Comparison of ENCODE assay signal across 11 cellular contexts in genomic region chr22:17117890-17118289, GRCh38. TPM values are rescaled to one million over a fixed set of nuclear protein-coding genes. Genes with fewer than 3 reads are reported as not detected.
DNase-seq lines count a peak whose midpoint lies in the region; ATAC-seq and TF ChIP-seq lines count a peak whose summit lies in the region.
"Had no signal": no experiment of that assay in that cellular context is flagged by ENCODE, and none has a peak within 500 bp of the region (broad histone marks: within the 10 kb centered on the region; RNA-seq: fewer than 3 reads in every experiment).

No MANE protein-coding gene starts in this region.

- no peaks in the 10 kb centered on the region for H3K79me2 ChIP-seq in OCI-LY7 (ENCODE audit: insufficient read depth, low read depth, low read length)
- no peaks in the 10 kb centered on the region for H3K79me2 ChIP-seq in SK-N-SH (ENCODE audit: insufficient read depth)

- H3K9me2 ChIP-seq in OCI-LY7 (ENCODE audit: insufficient read depth, low read length): no peaks in the 10 kb centered on the region
- H3K9me2 ChIP-seq in SK-N-SH: no peaks in the 10 kb centered on the region

- intact Hi-C loops in OCI-LY7 (cut with micrococcal nuclease; ENCODE audit: unreplicated experiment): loop anchor here (5.0 kb wide), 1 partner anchor 39 kb away; the partner anchor contains the start of gene HDHD5
- intact Hi-C loops in dendritic cell treated with granulocyte-macrophage colony-stimulating factor and Interleukin-4, amounts not matched to agents 40 ng/mL and 50 ng/mL, for 4 days (cut with micrococcal nuclease): loop anchor here (5.0 kb wide), 1 partner anchor 54 kb away; no protein-coding TSS in a partner anchor

- DNase-seq in activated naive CD4-positive, alpha-beta T cell treated with anti-CD3 and anti-CD28 coated beads, Interleukin-2, amount 10 ng/mL, durations not matched to agents 7 days and 5 days: peak; percentile 47
- DNase-seq in activated naive CD4-positive, alpha-beta T cell (lab: John Stamatoyannopoulos, UW): no peak
- DNase-seq in OCI-LY7 (ENCODE audit: low spot score): peak; percentile 60
- DNase-seq in stimulated activated naive CD8-positive, alpha-beta T cell treated with anti-CD3 and anti-CD28 coated beads, Interleukin-15, amount 100 ng/mL, for 72 hours: no peak
- DNase-seq in OCI-M1 (lab: John Stamatoyannopoulos, UW): no peak
- no peak for DNase-seq in SK-N-SH
- DNase-seq in DMS53 treated with DMSO at 0.1 percent for 48 hours (lab: John Stamatoyannopoulos, UW; ENCODE audit: unreplicated experiment): no peak
- DNase-seq: effector CD4-positive, alpha-beta T cell; NCI-H1417 had no signal

- H3K4me3 ChIP-seq in OCI-LY7 (ENCODE audit: low read depth, low read length, poor library complexity, severe bottlenecking): peak overlapping the region; percentile 5
- no peak overlapping the region for H3K4me3 ChIP-seq in SK-N-SH (ENCODE audit: low read depth in 2 of 2, low read length in 1 of 2)
- H3K4me3 ChIP-seq: lung had no signal

- H3K4me2 ChIP-seq in OCI-LY7 (ENCODE audit: low read length) (peak overlapping the region; percentile 42), SK-N-SH (no peak overlapping the region)

- no peak for TF ChIP-seq RAD21 in SK-N-SH (IDR thresholded peaks at IDR 0.05; ENCODE audit: low read length)

- H3K4me1 ChIP-seq in OCI-LY7 (ENCODE audit: insufficient read depth, low read length, poor library complexity, severe bottlenecking): peaks cover 34% of the 10 kb centered on the region
- peaks cover 0 to 5% of the 10 kb centered on the region in 2 experiments; a peak in 1 of 4 replicates for H3K4me1 ChIP-seq in SK-N-SH (ENCODE audit: control insufficient read depth in 1 of 2, insufficient read depth in 2 of 2, low read depth in 1 of 2, low read length in 1 of 2)

- BruUV-seq in OCI-LY7 (replicated peaks; lab: Mats Ljungman, UMichigan): no TSS peak

- peak overlapping the region; percentile 59 for H3K4me3 Mint-ChIP-seq in activated naive CD4-positive, alpha-beta T cell treated with anti-CD3 and anti-CD28 coated beads, Interleukin-2, amount 10 ng/mL, durations not matched to agents 7 days and 5 days
- H3K4me3 Mint-ChIP-seq in dendritic cell treated with granulocyte-macrophage colony-stimulating factor and Interleukin-4, amounts not matched to agents 40 ng/mL and 50 ng/mL, for 4 days: peak overlapping the region; percentile 53
- H3K4me3 Mint-ChIP-seq in stimulated activated naive CD8-positive, alpha-beta T cell treated with anti-CD3 and anti-CD28 coated beads, Interleukin-15, amount 100 ng/mL, for 72 hours: peak overlapping the region; percentile 60 to 74

- TF ChIP-seq CTCF in OCI-LY7 (conservative IDR thresholded peaks at IDR 0.05; ENCODE audit: low read length): no peak
- no peak for TF ChIP-seq CTCF in SK-N-SH (IDR thresholded peaks at IDR 0.05)

- WGBS in SK-N-SH (ENCODE audit: low lambda C conversion rate): 49% methylated on average over 4 of the region's 4 CpGs

- H3K36me3 Mint-ChIP-seq in activated naive CD4-positive, alpha-beta T cell treated with anti-CD3 and anti-CD28 coated beads, Interleukin-2, amount 10 ng/mL, durations not matched to agents 7 days and 5 days: peaks cover 6% of the 10 kb centered on the region
- peaks cover 19% of the 10 kb centered on the region for H3K36me3 Mint-ChIP-seq in dendritic cell treated with granulocyte-macrophage colony-stimulating factor and Interleukin-4, amounts not matched to agents 40 ng/mL and 50 ng/mL, for 4 days (ENCODE audit: low read depth)

- no peaks in the 10 kb centered on the region for H3F3A ChIP-seq in SK-N-SH (replicated peaks; ENCODE audit: insufficient read depth)

- no peak overlapping the region for H3K9ac ChIP-seq in SK-N-SH

- peak; percentile 45 for ATAC-seq in stimulated activated naive CD8-positive, alpha-beta T cell treated with anti-CD3 and anti-CD28 coated beads, Interleukin-15, amount 100 ng/mL, for 72 hours

- POLR2A ChIA-PET in OCI-LY7 (lab: Charles Lee): interaction anchor here (0.8 to 0.9 kb wide), 2 partner anchors 39 to 385 kb away, joined by 3 read pairs; no protein-coding TSS in a partner anchor
- POLR2A ChIA-PET in SK-N-SH (lab: Yijun Ruan, JAX): no interaction called here

- H3K27ac ChIP-seq in OCI-LY7 (ENCODE audit: low read depth, low read length, poor library complexity, severe bottlenecking) (peak overlapping the region; percentile 21), SK-N-SH (ENCODE audit: low read depth in 2 of 2, low read length in 1 of 2) (no peak overlapping the region)

- no peaks in the 10 kb centered on the region for H3K9me3 Mint-ChIP-seq in activated naive CD4-positive, alpha-beta T cell treated with anti-CD3 and anti-CD28 coated beads, Interleukin-2, amount 10 ng/mL, durations not matched to agents 7 days and 5 days
- no peaks in the 10 kb centered on the region for H3K9me3 Mint-ChIP-seq in dendritic cell treated with granulocyte-macrophage colony-stimulating factor and Interleukin-4, amounts not matched to agents 40 ng/mL and 50 ng/mL, for 4 days
- H3K9me3 Mint-ChIP-seq in stimulated activated naive CD8-positive, alpha-beta T cell treated with anti-CD3 and anti-CD28 coated beads, Interleukin-15, amount 100 ng/mL, for 72 hours: no peaks in the 10 kb centered on the region

- peaks cover 46% of the 10 kb centered on the region for H3K27me3 Mint-ChIP-seq in activated naive CD4-positive, alpha-beta T cell treated with anti-CD3 and anti-CD28 coated beads, Interleukin-2, amount 10 ng/mL, durations not matched to agents 7 days and 5 days
- peaks cover 17% of the 10 kb centered on the region for H3K27me3 Mint-ChIP-seq in dendritic cell treated with granulocyte-macrophage colony-stimulating factor and Interleukin-4, amounts not matched to agents 40 ng/mL and 50 ng/mL, for 4 days
- H3K27me3 Mint-ChIP-seq in stimulated activated naive CD8-positive, alpha-beta T cell treated with anti-CD3 and anti-CD28 coated beads, Interleukin-15, amount 100 ng/mL, for 72 hours: peaks cover 40% of the 10 kb centered on the region

- H3K36me3 ChIP-seq in OCI-LY7 (ENCODE audit: insufficient read depth, low read length) (no peaks in the 10 kb centered on the region), SK-N-SH (replicated peaks in 1 of 2; ENCODE audit: control insufficient read depth in 1 of 2, insufficient read depth in 2 of 2, low read length in 1 of 2) (no peaks in the 10 kb centered on the region)

- TF ChIP-seq EP300 in SK-N-SH (IDR thresholded peaks at IDR 0.05; ENCODE audit: borderline replicate concordance in 1 of 2, low read depth in 1 of 2, low read length in 1 of 2): no peak

- H3K9me3 ChIP-seq in OCI-LY7 (ENCODE audit: low read length) (no peaks in the 10 kb centered on the region), SK-N-SH (no peaks in the 10 kb centered on the region)

- H3K4me1 Mint-ChIP-seq in activated naive CD4-positive, alpha-beta T cell treated with anti-CD3 and anti-CD28 coated beads, Interleukin-2, amount 10 ng/mL, durations not matched to agents 7 days and 5 days: peaks cover 58% of the 10 kb centered on the region
- H3K4me1 Mint-ChIP-seq in dendritic cell treated with granulocyte-macrophage colony-stimulating factor and Interleukin-4, amounts not matched to agents 40 ng/mL and 50 ng/mL, for 4 days (ENCODE audit: low read depth): peaks cover 80% of the 10 kb centered on the region
- H3K4me1 Mint-ChIP-seq in stimulated activated naive CD8-positive, alpha-beta T cell treated with anti-CD3 and anti-CD28 coated beads, Interleukin-15, amount 100 ng/mL, for 72 hours: peaks cover 70% of the 10 kb centered on the region

- peak overlapping the region; percentile 86 for H3K27ac Mint-ChIP-seq in activated naive CD4-positive, alpha-beta T cell treated with anti-CD3 and anti-CD28 coated beads, Interleukin-2, amount 10 ng/mL, durations not matched to agents 7 days and 5 days
- peak overlapping the region; percentile 85 for H3K27ac Mint-ChIP-seq in dendritic cell treated with granulocyte-macrophage colony-stimulating factor and Interleukin-4, amounts not matched to agents 40 ng/mL and 50 ng/mL, for 4 days
- H3K27ac Mint-ChIP-seq in stimulated activated naive CD8-positive, alpha-beta T cell treated with anti-CD3 and anti-CD28 coated beads, Interleukin-15, amount 100 ng/mL, for 72 hours: peak overlapping the region in 1 of 2 donors; percentile 44

- H3K27me3 ChIP-seq in SK-N-SH (ENCODE audit: insufficient read depth): peaks cover 9% of the 10 kb centered on the region; the same call in 1 of the 2 replicates

- CTCF ChIA-PET in activated naive CD4-positive, alpha-beta T cell treated with anti-CD3 and anti-CD28 coated beads, Interleukin-2, amount 10 ng/mL, durations not matched to agents 7 days and 5 days (lab: Charles Lee): interaction anchor here (1.3 to 3.6 kb wide), 3 partner anchors 11 to 54 kb away, joined by 5 to 15 read pairs (median 14); no protein-coding TSS in a partner anchor
- CTCF ChIA-PET in OCI-LY7 (lab: Charles Lee; ENCODE audit: unreplicated experiment) (no interaction called here), SK-N-SH (lab: Yijun Ruan, JAX) (interaction anchor here (0.7 to 2.7 kb wide), 3 partner anchors 11 to 60 kb away, joined by 3 to 15 read pairs (median 11); no protein-coding TSS in a partner anchor)

- H2AFZ ChIP-seq in OCI-LY7 (ENCODE audit: low read length) (no peak overlapping the region; the same call in 1 of the 2 replicates), SK-N-SH (ENCODE audit: low read depth) (no peak overlapping the region)

- no peaks in the 10 kb centered on the region for H4K20me1 ChIP-seq in OCI-LY7 (ENCODE audit: insufficient read depth, low read length)
- H4K20me1 ChIP-seq in SK-N-SH (ENCODE audit: insufficient read depth): no peaks in the 10 kb centered on the region

RNA-seq across cellular contexts. Expression of gene TMEM121B, which starts 3.3 kb away (rescaled TPM):
- total RNA-seq in OCI-LY7 (2014; rRNA removed; shearing (Covaris generic)): 0.32 and 0.33 TPM in 2 replicates
- 0.09 and 0.15 TPM in 2 replicates for total RNA-seq in OCI-LY7 (2022)
- 0.08 and 0.13 TPM in 2 replicates for polyA plus RNA-seq in SK-N-SH (2012; rRNA removed)
- polyA plus RNA-seq in SK-N-SH (2012; cell fraction: cytosol; rRNA removed): 0.12 and 0.21 TPM in 2 replicates
- 0.36 and 0.63 TPM in 2 replicates for polyA plus RNA-seq in SK-N-SH (2012; cell fraction: nucleus; rRNA removed)

RNA-seq across cellular contexts. Expression of gene IL17RA, which starts 33.1 kb away (rescaled TPM):
- 5.5 and 7.8 TPM in 2 replicates for total RNA-seq in OCI-LY7 (2014; rRNA removed; shearing (Covaris generic))
- total RNA-seq in OCI-LY7 (2022): 10.9 and 12.5 TPM in 2 replicates
- polyA plus RNA-seq in SK-N-SH (2012; rRNA removed): 4.2 and 4.5 TPM in 2 replicates
- polyA plus RNA-seq in SK-N-SH (2012; cell fraction: cytosol; rRNA removed): 2.3 and 3.5 TPM in 2 replicates
- polyA plus RNA-seq in SK-N-SH (2012; cell fraction: nucleus; rRNA removed): 5.5 and 5.9 TPM in 2 replicates

RNA-seq across cellular contexts. Expression of gene HDHD5, which starts 41.2 kb away (rescaled TPM):
- 77.3 and 84.6 TPM in 2 replicates for total RNA-seq in OCI-LY7 (2014; rRNA removed; shearing (Covaris generic))
- 60.3 and 77.4 TPM in 2 replicates for total RNA-seq in OCI-LY7 (2022)
- polyA plus RNA-seq in SK-N-SH (2012; rRNA removed): 43.3 and 45.4 TPM in 2 replicates
- 25.1 and 35.6 TPM in 2 replicates for polyA plus RNA-seq in SK-N-SH (2012; cell fraction: cytosol; rRNA removed)
- polyA plus RNA-seq in SK-N-SH (2012; cell fraction: nucleus; rRNA removed): 55.7 and 61.2 TPM in 2 replicates

Comparison
In these comparisons a context has a peak if more than half of its experiments do, and no peak if none do; other contexts are left out.
1. DNase-seq: peak in activated naive CD4-positive, alpha-beta T cell treated with anti-CD3 and anti-CD28 coated beads, Interleukin-2, amount 10 ng/mL, durations not matched to agents 7 days and 5 days (single experiment) and OCI-LY7 (single experiment); none in activated naive CD4-positive, alpha-beta T cell (0 of 4), stimulated activated naive CD8-positive, alpha-beta T cell treated with anti-CD3 and anti-CD28 coated beads, Interleukin-15, amount 100 ng/mL, for 72 hours (0 of 2), OCI-M1 (single experiment), SK-N-SH (single experiment) and DMS53 treated with DMSO at 0.1 percent for 48 hours (single experiment).
2. Peak in every context shown above with its lines, with median percentiles within 50 percentile points of each other: H3K4me3 Mint-ChIP-seq.